Comparison of ENCODE assay signal across 10 cellular contexts in the genomic region with DNA sequence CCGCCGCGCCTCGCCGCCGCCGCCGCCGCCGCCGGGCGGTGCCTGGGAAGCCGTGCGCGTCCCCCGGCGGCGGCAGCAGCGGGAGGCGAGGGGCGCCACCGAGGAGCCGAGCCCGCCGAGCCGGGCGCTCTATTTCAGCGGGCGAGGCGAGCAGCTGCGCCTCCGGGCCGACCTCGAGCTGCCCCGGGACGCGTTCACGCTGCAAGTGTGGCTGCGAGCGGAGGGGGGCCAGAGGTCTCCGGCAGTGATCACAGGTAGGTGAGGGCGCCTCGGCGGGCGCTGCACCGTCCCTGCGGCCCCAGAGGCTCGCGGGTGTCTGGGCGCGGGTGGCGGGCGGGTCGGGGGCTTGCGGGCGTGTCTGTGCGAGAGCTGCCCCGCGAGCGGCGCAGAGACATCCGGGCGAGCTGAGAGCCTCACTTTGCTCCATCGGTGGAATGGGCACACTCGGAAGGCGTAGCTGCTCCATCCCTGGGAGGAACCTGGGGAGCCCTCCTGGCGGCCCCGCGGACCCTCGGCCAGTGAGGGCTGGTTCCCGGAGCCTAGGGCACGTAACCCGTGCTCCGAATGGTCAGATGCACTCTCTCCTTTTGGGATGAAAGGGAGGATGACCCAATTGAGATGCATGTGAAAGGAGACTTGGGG. TPM values are rescaled to one million over a fixed set of nuclear protein-coding genes. Genes with fewer than 3 reads are reported as not detected.
DNase-seq lines count a peak whose midpoint lies in the region; TF ChIP-seq lines count a peak whose summit lies in the region.
"Had no signal": no experiment of that assay in that cellular context is flagged by ENCODE, and none has a peak within 500 bp of the region (broad histone marks: within the 10 kb centered on the region; RNA-seq: fewer than 3 reads in every experiment).

No MANE protein-coding gene starts in this region.

- no peak for TF ChIP-seq CTCF in epithelial cell of esophagus (IDR thresholded peaks at IDR 0.05; ENCODE audit: insufficient read depth, low read depth, low read length, missing control alignments)

- H3K27ac ChIP-seq in ACC112 (ENCODE audit: low read depth, low read length) (peak overlapping the region; percentile 91), mucosa of rectum (ENCODE audit: low read depth in 2 of 2, low read length in 2 of 2) (peak overlapping the region; percentile 55 to 72)

- H3K36me3 ChIP-seq in ACC112 (ENCODE audit: insufficient read depth, low read length) (peaks cover 4% of the 10 kb centered on the region; the same call in 1 of the 2 replicates), mucosa of rectum (ENCODE audit: control insufficient read depth in 2 of 2, insufficient read depth in 2 of 2, low read length in 2 of 2) (no peaks in the 10 kb centered on the region)

- H3K4me3 ChIP-seq in ACC112 (ENCODE audit: low read depth, low read length), result peak overlapping the region; percentile 87
- peak overlapping the region; percentile 28 for H3K4me3 ChIP-seq in epithelial cell of esophagus (ENCODE audit: low read length)
- peak overlapping the region; percentile 36 to 64 for H3K4me3 ChIP-seq in mucosa of rectum (ENCODE audit: low read length in 2 of 2)

- H3K79me2 ChIP-seq in ACC112 (ENCODE audit: control insufficient read depth, insufficient read depth, low read length, unreplicated experiment), result peaks cover 40% of the 10 kb centered on the region

- DNase-seq in HuH-7 (ENCODE audit: low spot score) (peak; percentile 46), epithelial cell of esophagus (ENCODE audit: low read depth) (no peak), NCI-H2196 treated with DMSO at 0.1 percent for 48 hours (lab: John Stamatoyannopoulos, UW; ENCODE audit: unreplicated experiment) (no peak), NCI-H187 treated with DMSO at 0.1 percent for 48 hours (lab: John Stamatoyannopoulos, UW) (no peak), G401 (ENCODE audit: low spot score) (no peak), NCI-H2029 (lab: John Stamatoyannopoulos, UW) (no peak)
- DNase-seq: naive B cell had no signal

- in situ Hi-C loops in G401 (cut with HindIII; ENCODE audit: low sequenced_read_pairs), result no loop called here

- H2AFZ ChIP-seq in ACC112 (ENCODE audit: low read length, unreplicated experiment), result peak overlapping the region; percentile 38

- H3K9ac ChIP-seq in mucosa of rectum (ENCODE audit: low read depth in 1 of 2, low read length in 2 of 2), result peak overlapping the region; percentile 24 to 46

- H3K27me3 ChIP-seq in ACC112 (ENCODE audit: insufficient read depth, low read length) (no peaks in the 10 kb centered on the region), mucosa of rectum (ENCODE audit: control insufficient read depth in 2 of 2, insufficient read depth in 2 of 2, low read length in 2 of 2) (peaks cover 25 to 38% of the 10 kb centered on the region in 2 donors)

- H3K4me1 ChIP-seq in ACC112 (ENCODE audit: control insufficient read depth, insufficient read depth, low read length, unreplicated experiment), result peaks cover 23% of the 10 kb centered on the region
- no peaks in the 10 kb centered on the region for H3K4me1 ChIP-seq in mucosa of rectum (ENCODE audit: control insufficient read depth in 2 of 2, insufficient read depth in 2 of 2, low read length in 2 of 2)

- H3K9me3 ChIP-seq in mucosa of rectum (ENCODE audit: control insufficient read depth in 2 of 2, low read length in 2 of 2), result no peaks in the 10 kb centered on the region

RNA-seq across cellular contexts. Expression of a gene that starts 0.9 kb away (rescaled TPM):
- total RNA-seq in G401 (2014; rRNA removed; shearing (Covaris generic)), result 0.44 and 0.74 TPM in 2 replicates
- total RNA-seq: activated CD8-positive, alpha-beta memory T cell treated with anti-CD3 and anti-CD28 coated beads for 36 hours had no signal

Comparison
In these comparisons a context has a peak if more than half of its experiments do, and no peak if none do; other contexts are left out.
1. H3K4me3 ChIP-seq: peak in every context shown above with its lines; median percentile 87 in ACC112; 50 in mucosa of rectum; 28 in epithelial cell of esophagus.